Comparison of ENCODE assay signal across 1 cellular context in the genomic region with DNA sequence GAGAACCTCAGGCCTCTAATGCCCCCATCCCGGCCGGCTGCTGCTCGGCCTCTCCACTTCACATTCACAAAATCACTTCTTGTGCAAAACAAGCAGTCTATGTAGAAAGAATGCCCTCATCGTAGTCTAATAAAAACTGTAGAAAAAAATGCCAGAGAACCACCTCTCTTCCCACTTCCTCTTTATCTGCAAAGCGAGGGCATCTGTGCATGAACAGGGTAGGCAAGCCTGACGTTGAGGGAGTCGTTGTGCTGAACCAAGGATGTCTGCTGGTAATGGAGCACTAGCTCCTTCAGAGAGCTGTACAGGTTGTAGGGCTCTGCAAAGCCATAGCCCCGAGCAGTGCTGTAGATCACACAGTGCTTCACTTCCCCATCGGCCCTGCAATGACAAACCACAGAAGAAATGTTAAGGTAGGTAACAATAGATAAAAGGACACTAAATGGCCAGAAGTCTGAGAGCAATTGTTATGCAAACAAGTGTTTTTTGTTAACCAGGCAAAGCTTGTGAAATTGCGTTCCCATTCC.
TF ChIP-seq lines count a peak whose summit lies in the region.

No MANE protein-coding gene starts in this region.

TF ChIP-seq in GM12878, 131 proteins besides CTCF, POLR2A, EP300 and RAD21 (continued from another document):
- TF ChIP-seq, protein P1, sequence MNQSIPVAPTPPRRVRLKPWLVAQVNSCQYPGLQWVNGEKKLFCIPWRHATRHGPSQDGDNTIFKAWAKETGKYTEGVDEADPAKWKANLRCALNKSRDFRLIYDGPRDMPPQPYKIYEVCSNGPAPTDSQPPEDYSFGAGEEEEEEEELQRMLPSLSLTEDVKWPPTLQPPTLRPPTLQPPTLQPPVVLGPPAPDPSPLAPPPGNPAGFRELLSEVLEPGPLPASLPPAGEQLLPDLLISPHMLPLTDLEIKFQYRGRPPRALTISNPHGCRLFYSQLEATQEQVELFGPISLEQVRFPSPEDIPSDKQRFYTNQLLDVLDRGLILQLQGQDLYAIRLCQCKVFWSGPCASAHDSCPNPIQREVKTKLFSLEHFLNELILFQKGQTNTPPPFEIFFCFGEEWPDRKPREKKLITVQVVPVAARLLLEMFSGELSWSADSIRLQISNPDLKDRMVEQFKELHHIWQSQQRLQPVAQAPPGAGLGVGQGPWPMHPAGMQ (IDR thresholded peaks at IDR 0.05; ENCODE audit: borderline replicate concordance), result no peak
